8 cellular contexts compared by ENCODE assay signal in the genomic region with DNA sequence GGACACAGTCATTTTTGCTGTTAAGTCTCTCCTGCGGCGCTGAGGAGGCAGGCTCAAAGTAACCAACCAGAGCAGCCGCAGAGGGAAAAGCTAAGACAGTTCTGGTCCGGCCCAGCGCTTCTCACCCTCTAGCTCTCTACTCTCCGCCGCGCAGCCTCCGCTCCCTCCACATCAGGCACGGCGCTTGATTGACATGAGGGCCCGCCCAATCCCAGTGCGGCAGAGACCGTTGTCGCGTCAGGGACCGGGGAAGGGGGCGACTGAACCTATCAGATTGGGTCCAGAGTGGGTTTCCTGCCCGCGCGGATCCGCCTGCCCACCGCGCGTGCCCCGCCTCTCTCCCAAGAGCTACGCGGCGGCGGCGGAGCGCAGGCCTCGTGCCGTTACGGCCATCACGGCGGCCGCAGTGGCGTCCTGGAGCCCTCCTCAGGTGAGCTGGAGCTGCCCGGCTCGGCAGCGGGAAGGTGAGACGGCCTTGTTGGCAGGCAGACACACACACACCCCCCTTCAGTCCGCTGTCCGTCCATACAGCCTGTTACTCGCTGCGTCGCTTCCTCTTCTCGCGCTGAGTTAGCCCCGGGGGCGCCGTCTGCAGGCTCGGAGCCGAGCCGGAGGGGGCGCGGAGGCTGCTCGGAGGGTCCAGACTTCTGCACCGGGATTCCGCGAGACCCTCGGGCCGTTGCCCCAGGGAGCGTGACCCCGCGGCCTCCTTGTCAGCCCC. TPM values are rescaled to one million over a fixed set of nuclear protein-coding genes. Genes with fewer than 3 reads are reported as not detected.
DNase-seq lines count a peak whose midpoint lies in the region; ATAC-seq and TF ChIP-seq lines count a peak whose summit lies in the region.

NCK1 (plus strand) TSS at position 319 of the 721 bp plus-strand sequence. CDS start 65,794 bp downstream, outside the sequence.

- H3K4me3 Mint-ChIP-seq in CD4-positive, alpha-beta T cell = peak within 1 kb of the TSS; percentile 92

- TF ChIP-seq CTCF in CD4-positive, alpha-beta T cell (IDR thresholded peaks at IDR 0.05) = no peak
- TF ChIP-seq CTCF in liver (IDR thresholded peaks at IDR 0.05; ENCODE audit: low read depth, low read length, missing input control) = no peak

- H3K36me3 Mint-ChIP-seq in CD4-positive, alpha-beta T cell (ENCODE audit: low read depth) = peaks cover 46% of the 10 kb centered on the region

- DNase-seq in CD4-positive, alpha-beta T cell = peak; percentile 96 to 99 (median 98)
- DNase-seq in NCI-H82 (lab: John Stamatoyannopoulos, UW) = peak; percentile 100
- DNase-seq in activated CD4-positive, alpha-beta T cell treated with anti-CD3 and anti-CD28 coated beads, Interleukin-2, amount 50 U/mL, for 48 hours = peak; percentile 97 to 98
- peak; percentile 92 to 99 for DNase-seq in dermis microvascular lymphatic vessel endothelial cell (ENCODE audit: low read depth in 2 of 2)
- peak; percentile 99 for DNase-seq in stimulated activated CD4-positive, alpha-beta T cell treated with anti-CD3 and anti-CD28 coated beads, Interleukin-4, amount 100 ng/mL, for 24 hours

- H3K27ac Mint-ChIP-seq in CD4-positive, alpha-beta T cell = peak within 1 kb of the TSS; percentile 97

- peaks cover 65% of the 10 kb centered on the region for H3K4me1 Mint-ChIP-seq in CD4-positive, alpha-beta T cell (ENCODE audit: low read depth)

- H3K27ac ChIP-seq in CD4-positive, alpha-beta T cell (ENCODE audit: low read depth, low read length) = peak within 1 kb of the TSS; percentile 93
- peak within 1 kb of the TSS; percentile 96 to 97 for H3K27ac ChIP-seq in liver (ENCODE audit: low read depth in 1 of 2, low read length in 2 of 2)

- peak within 1 kb of the TSS; percentile 75 to 86 (median 79) for H3K4me3 ChIP-seq in liver (ENCODE audit: low read depth in 1 of 3, low read length in 3 of 3)

- H3K4me1 ChIP-seq in liver (ENCODE audit: control insufficient read depth in 4 of 4, insufficient read depth in 4 of 4, low read length in 3 of 4) = peaks cover 2 to 23% (median 14%) of the 10 kb centered on the region in 4 donors

- intact Hi-C loops in CD4-positive, alpha-beta T cell (cut with DNase I, micrococcal nuclease) = loop anchor here (1.0 to 10.0 kb wide), 10 partner anchors 23 to 1733 kb away; partner anchors contain the start of genes CEP70 (in 1 of the 2), MSL2 (in 1 of the 2) and STAG1 (in 1 of the 2)

- peak within 1 kb of the TSS; percentile 86 to 91 for H3K9ac ChIP-seq in liver (ENCODE audit: low read depth in 1 of 2, low read length in 2 of 2)

- TF ChIP-seq RAD21 in liver (IDR thresholded peaks at IDR 0.05) = peak; percentile 22 to 34

- H3K9me3 ChIP-seq in CD4-positive, alpha-beta T cell (ENCODE audit: control insufficient read depth, low read length) = no peaks in the 10 kb centered on the region
- H3K9me3 ChIP-seq in liver (ENCODE audit: control insufficient read depth in 4 of 4, low read length in 3 of 4) = no peaks in the 10 kb centered on the region

- H3K36me3 ChIP-seq in liver (ENCODE audit: control insufficient read depth in 4 of 4, insufficient read depth in 3 of 4, low read depth in 1 of 4, low read length in 3 of 4) = no peaks in the 10 kb centered on the region

- CTCF ChIA-PET in CD4-positive, alpha-beta T cell (lab: Charles Lee) = interaction anchor here (0.6 to 5.6 kb wide), 12 partner anchors 12 to 170 kb away, joined by 3 to 81 read pairs (median 4); partner anchors contain the start of gene STAG1

- POLR2A ChIA-PET in CD4-positive, alpha-beta T cell (lab: Charles Lee) = interaction anchor here (0.6 to 6.3 kb wide), 42 partner anchors 9 to 1717 kb away, joined by 3 to 188 read pairs (median 5); partner anchors contain the start of genes ARMC8, IL20RB, MSL2 and STAG1

- peak; percentile 95 for ATAC-seq in CD4-positive, alpha-beta T cell (ENCODE audit: poor library complexity)
- ATAC-seq in GM19397 (IDR thresholded peaks at IDR 0.05; ENCODE audit: unreplicated experiment) (peak; percentile 97), HG03571 (IDR thresholded peaks at IDR 0.05; ENCODE audit: unreplicated experiment) (peak; percentile 98)

- under 1% methylated on average over 67 of the region's 67 CpGs for WGBS in liver

- no peaks in the 10 kb centered on the region for H3K27me3 Mint-ChIP-seq in CD4-positive, alpha-beta T cell

- no peaks in the 10 kb centered on the region for H3K27me3 ChIP-seq in CD4-positive, alpha-beta T cell (ENCODE audit: control insufficient read depth, insufficient read depth, low read length)
- H3K27me3 ChIP-seq in liver (ENCODE audit: control insufficient read depth in 4 of 4, insufficient read depth in 4 of 4, low read length in 3 of 4) = no peaks in the 10 kb centered on the region

- no peaks in the 10 kb centered on the region for H3K9me3 Mint-ChIP-seq in CD4-positive, alpha-beta T cell

TF ChIP-seq in liver, 16 proteins besides CTCF, POLR2A, EP300 and RAD21:
- TF ChIP-seq FOXA2 (IDR thresholded peaks at IDR 0.05) = no peak
- no peak for TF ChIP-seq JUND (IDR thresholded peaks at IDR 0.05)
- TF ChIP-seq GABPA (IDR thresholded peaks at IDR 0.05 in 1 of 2, conservative IDR thresholded peaks at IDR 0.05 in 1 of 2) = peak in 1 of 2 donors; percentile 73
- no peak for TF ChIP-seq FOXA1 (IDR thresholded peaks at IDR 0.05)
- peak; percentile 88 for TF ChIP-seq YY1 (IDR thresholded peaks at IDR 0.05)
- TF ChIP-seq NR2F2 (IDR thresholded peaks at IDR 0.05) = no peak
- TF ChIP-seq HNF4G (IDR thresholded peaks at IDR 0.05) = no peak
- TF ChIP-seq, protein P1, sequence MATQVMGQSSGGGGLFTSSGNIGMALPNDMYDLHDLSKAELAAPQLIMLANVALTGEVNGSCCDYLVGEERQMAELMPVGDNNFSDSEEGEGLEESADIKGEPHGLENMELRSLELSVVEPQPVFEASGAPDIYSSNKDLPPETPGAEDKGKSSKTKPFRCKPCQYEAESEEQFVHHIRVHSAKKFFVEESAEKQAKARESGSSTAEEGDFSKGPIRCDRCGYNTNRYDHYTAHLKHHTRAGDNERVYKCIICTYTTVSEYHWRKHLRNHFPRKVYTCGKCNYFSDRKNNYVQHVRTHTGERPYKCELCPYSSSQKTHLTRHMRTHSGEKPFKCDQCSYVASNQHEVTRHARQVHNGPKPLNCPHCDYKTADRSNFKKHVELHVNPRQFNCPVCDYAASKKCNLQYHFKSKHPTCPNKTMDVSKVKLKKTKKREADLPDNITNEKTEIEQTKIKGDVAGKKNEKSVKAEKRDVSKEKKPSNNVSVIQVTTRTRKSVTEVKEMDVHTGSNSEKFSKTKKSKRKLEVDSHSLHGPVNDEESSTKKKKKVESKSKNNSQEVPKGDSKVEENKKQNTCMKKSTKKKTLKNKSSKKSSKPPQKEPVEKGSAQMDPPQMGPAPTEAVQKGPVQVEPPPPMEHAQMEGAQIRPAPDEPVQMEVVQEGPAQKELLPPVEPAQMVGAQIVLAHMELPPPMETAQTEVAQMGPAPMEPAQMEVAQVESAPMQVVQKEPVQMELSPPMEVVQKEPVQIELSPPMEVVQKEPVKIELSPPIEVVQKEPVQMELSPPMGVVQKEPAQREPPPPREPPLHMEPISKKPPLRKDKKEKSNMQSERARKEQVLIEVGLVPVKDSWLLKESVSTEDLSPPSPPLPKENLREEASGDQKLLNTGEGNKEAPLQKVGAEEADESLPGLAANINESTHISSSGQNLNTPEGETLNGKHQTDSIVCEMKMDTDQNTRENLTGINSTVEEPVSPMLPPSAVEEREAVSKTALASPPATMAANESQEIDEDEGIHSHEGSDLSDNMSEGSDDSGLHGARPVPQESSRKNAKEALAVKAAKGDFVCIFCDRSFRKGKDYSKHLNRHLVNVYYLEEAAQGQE (IDR thresholded peaks at IDR 0.05) = no peak
- no peak for TF ChIP-seq EGR1 (IDR thresholded peaks at IDR 0.05; ENCODE audit: low read depth in 2 of 2)
- no peak for TF ChIP-seq ATF3 (IDR thresholded peaks at IDR 0.05)
- TF ChIP-seq RXRA (IDR thresholded peaks at IDR 0.05) = no peak
- TF ChIP-seq ZBTB33 (IDR thresholded peaks at IDR 0.05) = no peak
- peak; percentile 5 to 6 for TF ChIP-seq HNF4A (conservative IDR thresholded peaks at IDR 0.05)
- peak; percentile 89 for TF ChIP-seq TAF1 (conservative IDR thresholded peaks at IDR 0.05)
- peak; percentile 75 for TF ChIP-seq SP1 (IDR thresholded peaks at IDR 0.05)
- peak; percentile 50 for TF ChIP-seq MAX (IDR thresholded peaks at IDR 0.05)

RNA-seq across cellular contexts. Expression of gene NCK1, which starts in this region (rescaled TPM):
- total RNA-seq in CD4-positive, alpha-beta T cell = 10 to 100 TPM; 52.9 to 55.0 TPM
- total RNA-seq in dermis microvascular lymphatic vessel endothelial cell (56.0 and 84.5 TPM in 2 replicates), liver (10 to 100 TPM; 16.5 to 35.8 TPM)
- 10 to 100 TPM; 13.7 to 22.2 TPM for polyA plus RNA-seq in liver

Comparison
In these comparisons a context has a peak if more than half of its experiments do, and no peak if none do; other contexts are left out.
1. Peak in every context shown above with its lines: DNase-seq, ATAC-seq, H3K4me3 ChIP-seq and H3K27ac ChIP-seq.